Comparison of ENCODE assay signal across 26 cellular contexts in the genomic region with DNA sequence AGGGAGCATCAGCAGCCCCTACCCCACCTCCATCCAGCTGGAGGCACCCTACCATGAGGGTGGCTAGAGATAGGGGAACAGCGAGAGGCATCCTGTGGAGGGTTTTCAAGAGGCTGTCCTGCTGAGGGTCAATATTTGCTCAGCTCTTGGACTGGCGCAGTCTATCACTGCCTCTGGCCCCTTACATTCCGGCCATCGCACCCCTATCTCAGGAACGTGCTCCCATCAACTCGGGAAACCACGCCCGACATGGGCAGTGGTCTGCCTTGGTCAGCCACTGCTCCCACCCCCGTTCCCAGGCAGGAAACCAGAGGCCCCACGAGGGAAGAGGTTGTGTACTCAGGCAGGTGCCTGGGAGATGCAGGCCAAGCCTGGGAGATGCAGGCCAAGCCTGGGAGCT.
"Had no signal": no experiment of that assay in that cellular context is flagged by ENCODE, and none has a peak within 500 bp of the region (broad histone marks: within the 10 kb centered on the region; RNA-seq: fewer than 3 reads in every experiment).

No MANE protein-coding gene starts in this region.

- H3K27me3 ChIP-seq: breast epithelium, hepatocyte, neutrophil, ovary had no signal

- H3K27ac ChIP-seq: breast epithelium, dorsolateral prefrontal cortex, esophagus muscularis mucosa, hepatocyte, neutrophil, ovary, prostate gland, thoracic aorta had no signal

- DNase-seq: activated B cell treated with CpG ODN at 0.5 μM for 24 hours; activated CD4-positive, alpha-beta T cell treated with anti-CD3 and anti-CD28 coated beads for 36 hours; activated CD4-positive, alpha-beta T cell treated with anti-CD3 and anti-CD28 coated beads, Interleukin-2, amount 50 U/mL, for 48 hours; activated CD8-positive, alpha-beta memory T cell treated with anti-CD3 and anti-CD28 coated beads, Interleukin-2, amount 50 U/mL, for 48 hours; activated effector memory CD4-positive, alpha-beta T cell treated with Interleukin-2 at 50 U/mL for 16 hours; activated naive CD4-positive, alpha-beta T cell treated with anti-CD3 and anti-CD28 coated beads for 36 hours; activated naive CD8-positive, alpha-beta T cell treated with anti-CD3 and anti-CD28 coated beads, Interleukin-2, amount 10 ng/mL, durations not matched to agents 7 days and 5 days; activated T-cell treated with anti-CD3 and anti-CD28 coated beads, Interleukin-2, amount 50 U/mL, for 4 hours; amniotic stem cell; dorsolateral prefrontal cortex; effector memory CD8-positive, alpha-beta T cell; glutamatergic neuron; immature natural killer cell; midbrain; ovary; stimulated activated CD4-positive, alpha-beta T cell treated with anti-CD3 and anti-CD28 coated beads, Interleukin-4, amount 100 ng/mL, for 24 hours; stimulated activated naive CD4-positive, alpha-beta T cell treated with Interleukin-2 at 50 U/mL for 16 hours; T-helper 9 cell had no signal

- H3K36me3 ChIP-seq: breast epithelium, esophagus muscularis mucosa, neutrophil, ovary, prostate gland, thoracic aorta had no signal

- ATAC-seq: activated CD4-positive, alpha-beta T cell treated with anti-CD3 and anti-CD28 coated beads for 36 hours; activated T-cell treated with anti-CD3 and anti-CD28 coated beads, Interleukin-2, amount 50 U/mL, for 4 hours; effector memory CD8-positive, alpha-beta T cell; left lobe of liver; natural killer cell treated with Interleukin-12 subunit alpha and Interleukin-12 subunit beta and Interleukin-15 and Interleukin-18, amount 100 ng/mL, for 72 hours had no signal

- H3K9me3 ChIP-seq: breast epithelium, esophagus muscularis mucosa, neutrophil, ovary, prostate gland, thoracic aorta had no signal

- H3K4me1 ChIP-seq: breast epithelium, esophagus muscularis mucosa, prostate gland had no signal

- H3K4me3 ChIP-seq: breast epithelium, dorsolateral prefrontal cortex, esophagus muscularis mucosa, hepatocyte, ovary, prostate gland, thoracic aorta had no signal
